ENCODE assay signal across 26 cellular contexts in genomic region chr4:66681962-66682361, GRCh38.
DNase-seq lines count a peak whose midpoint lies in the region; ATAC-seq and TF ChIP-seq lines count a peak whose summit lies in the region.
"Had no signal": no experiment of that assay in that cellular context is flagged by ENCODE, and none has a peak within 500 bp of the region (broad histone marks: within the 10 kb centered on the region; RNA-seq: fewer than 3 reads in every experiment).

No MANE protein-coding gene starts in this region.

- no peak overlapping the region for H3K27ac Mint-ChIP-seq in T-helper 17 cell
- H3K27ac Mint-ChIP-seq: activated naive CD4-positive, alpha-beta T cell treated with anti-CD3 and anti-CD28 coated beads, Interleukin-2, amount 50 U/mL, for 24 hours; brain; endodermal cell; mesothelial cell of epicardium; natural killer cell treated with Interleukin-12 subunit alpha and Interleukin-12 subunit beta and Interleukin-15 and Interleukin-18, amount 100 ng/mL, for 72 hours; type B pancreatic cell had no signal

- H3K36me3 Mint-ChIP-seq in T-helper 17 cell (ENCODE audit: low read depth): no peaks in the 10 kb centered on the region
- H3K36me3 Mint-ChIP-seq: activated naive CD4-positive, alpha-beta T cell treated with anti-CD3 and anti-CD28 coated beads, Interleukin-2, amount 50 U/mL, for 24 hours; brain; mesothelial cell of epicardium; type B pancreatic cell had no signal

- ATAC-seq in GM18520 (IDR thresholded peaks at IDR 0.05; ENCODE audit: unreplicated experiment): no peak
- ATAC-seq in GM18909 (IDR thresholded peaks at IDR 0.05; ENCODE audit: poor library complexity, unreplicated experiment): no peak
- ATAC-seq in T-helper 17 cell: no peak
- ATAC-seq: heart left ventricle; HepG2; left lobe of liver; natural killer cell treated with Interleukin-12 subunit alpha and Interleukin-12 subunit beta and Interleukin-15 and Interleukin-18, amount 100 ng/mL, for 72 hours; psoas muscle had no signal

- no peaks in the 10 kb centered on the region for H3K9me3 ChIP-seq in T-helper 17 cell (ENCODE audit: control insufficient read depth, low read length, poor library complexity, severe bottlenecking)
- H3K9me3 ChIP-seq: psoas muscle, stomach had no signal

- no peak overlapping the region for H3K4me3 Mint-ChIP-seq in T-helper 17 cell
- H3K4me3 Mint-ChIP-seq: activated naive CD4-positive, alpha-beta T cell treated with anti-CD3 and anti-CD28 coated beads, Interleukin-2, amount 50 U/mL, for 24 hours; brain; endodermal cell; mesothelial cell of epicardium; natural killer cell treated with Interleukin-12 subunit alpha and Interleukin-12 subunit beta and Interleukin-15 and Interleukin-18, amount 100 ng/mL, for 72 hours; type B pancreatic cell had no signal

- no peaks in the 10 kb centered on the region for H3K4me1 Mint-ChIP-seq in T-helper 17 cell
- H3K4me1 Mint-ChIP-seq: activated naive CD4-positive, alpha-beta T cell treated with anti-CD3 and anti-CD28 coated beads, Interleukin-2, amount 50 U/mL, for 24 hours; brain; endodermal cell had no signal

- H3K4me3 ChIP-seq in fibroblast of mammary gland (ENCODE audit: control insufficient read depth, low read depth, low read length) (no peak overlapping the region), retinal pigment epithelial cell (ENCODE audit: low read length) (no peak overlapping the region)
- H3K4me3 ChIP-seq: coronary artery, heart left ventricle, psoas muscle, stomach had no signal

- no peaks in the 10 kb centered on the region for H3K27me3 Mint-ChIP-seq in T-helper 17 cell
- H3K27me3 Mint-ChIP-seq: activated naive CD4-positive, alpha-beta T cell treated with anti-CD3 and anti-CD28 coated beads, Interleukin-2, amount 50 U/mL, for 24 hours; natural killer cell treated with Interleukin-12 subunit alpha and Interleukin-12 subunit beta and Interleukin-15 and Interleukin-18, amount 100 ng/mL, for 72 hours; type B pancreatic cell had no signal

- no peak for TF ChIP-seq CTCF in fibroblast of mammary gland (conservative IDR thresholded peaks at IDR 0.05; ENCODE audit: control insufficient read depth, insufficient read depth, low read depth, low read length)
- no peak for TF ChIP-seq CTCF in retinal pigment epithelial cell (conservative IDR thresholded peaks at IDR 0.05; ENCODE audit: low read depth, low read length)

- DNase-seq in H4 (ENCODE audit: low spot score) (peak; percentile 59), NCI-H69 (lab: John Stamatoyannopoulos, UW) (peak; percentile 41), fibroblast of mammary gland (ENCODE audit: low read depth) (peak; percentile 1), retinal pigment epithelial cell (ENCODE audit: low read depth) (peak; percentile 25), T-helper 17 cell (no peak)
- DNase-seq: activated CD4-positive, CD25-positive, alpha-beta regulatory T cell treated with anti-CD3 and anti-CD28 coated beads, Interleukin-2, amount 50 U/mL, for 72 hours; activated T-cell treated with anti-CD3 and anti-CD28 coated beads, Interleukin-2, amount 50 U/mL, for 48 hours; AML-193; endodermal cell; heart left ventricle; NCI-H1436 treated with DMSO at 0.1 percent for 48 hours; NCI-H345; psoas muscle; RPMI8226; stimulated activated CD4-positive, alpha-beta T cell treated with anti-CD3 and anti-CD28 coated beads, Interleukin-4, amount 100 ng/mL, for 4 hours; stomach had no signal

Comparison
In these comparisons a context has a peak if more than half of its experiments do, and no peak if none do; other contexts are left out.
1. DNase-seq: peak in H4 (single experiment), NCI-H69 (single experiment), fibroblast of mammary gland (single experiment) and retinal pigment epithelial cell (single experiment); none in T-helper 17 cell (0 of 3).